Comparison of ENCODE assay signal across 7 cellular contexts in genomic region chr1:150574260-150575071, GRCh38. TPM values are rescaled to one million over a fixed set of nuclear protein-coding genes. Genes with fewer than 3 reads are reported as not detected.
DNase-seq lines count a peak whose midpoint lies in the region; ATAC-seq and TF ChIP-seq lines count a peak whose summit lies in the region.

No MANE protein-coding gene starts in this region.

- POLR2A ChIA-PET in WTC11 (lab: Charles Lee), result interaction anchor here (0.6 to 9.4 kb wide), 2 partner anchors 11 to 31 kb away, joined by 3 to 188 read pairs; no protein-coding TSS in a partner anchor

- DNase-seq in GM23338 (ENCODE audit: low spot score), result peak; percentile 19
- DNase-seq in WTC11 (ENCODE audit: low spot score), result no peak
- DNase-seq in stimulated activated effector memory CD8-positive, alpha-beta T cell treated with anti-CD3 and anti-CD28 coated beads, Interleukin-12 subunit alpha, Interleukin-12 subunit beta, amount 100 ng/mL, for 72 hours (ENCODE audit: low spot score in 2 of 2), result no peak
- no peak for DNase-seq in C1 segment of cervical spinal cord (lab: John Stamatoyannopoulos, UW)
- no peak for DNase-seq in 8988T
- no peak for DNase-seq in retina

- peaks cover 54% of the 10 kb centered on the region for H4K20me1 ChIP-seq in GM23338 (replicated peaks; ENCODE audit: insufficient read depth)

- H2AFZ ChIP-seq in GM23338, result no peak overlapping the region

- peaks cover 85% of the 10 kb centered on the region for H3K79me2 ChIP-seq in GM23338 (replicated peaks; ENCODE audit: insufficient read depth)

- H3K27ac Mint-ChIP-seq in GM23338 (peak overlapping the region; percentile 74; the same call in 1 of the 2 replicates), WTC11 (peak overlapping the region; percentile 97)
- H3K27ac Mint-ChIP-seq in stimulated activated effector memory CD8-positive, alpha-beta T cell treated with anti-CD3 and anti-CD28 coated beads, Interleukin-12 subunit alpha, Interleukin-12 subunit beta, amount 100 ng/mL, for 72 hours, result peak overlapping the region; percentile 98

- H3K27me3 ChIP-seq in GM23338 (ENCODE audit: insufficient read depth) (no peaks in the 10 kb centered on the region), gastroesophageal sphincter (no peaks in the 10 kb centered on the region)

- H3K9me3 ChIP-seq in gastroesophageal sphincter, result no peaks in the 10 kb centered on the region

- H3K4me3 Mint-ChIP-seq in GM23338, result peak overlapping the region; percentile 99
- H3K4me3 Mint-ChIP-seq in WTC11, result peak overlapping the region; percentile 92
- peak overlapping the region; percentile 88 for H3K4me3 Mint-ChIP-seq in stimulated activated effector memory CD8-positive, alpha-beta T cell treated with anti-CD3 and anti-CD28 coated beads, Interleukin-12 subunit alpha, Interleukin-12 subunit beta, amount 100 ng/mL, for 72 hours

- TF ChIP-seq EP300 in gastroesophageal sphincter (IDR thresholded peaks at IDR 0.05), result no peak

- H3K4me3 ChIP-seq in GM23338, result peak overlapping the region; percentile 96
- H3K4me3 ChIP-seq in gastroesophageal sphincter, result peak overlapping the region; percentile 85 to 97

- H3K9me2 ChIP-seq in GM23338 (ENCODE audit: insufficient read depth), result no peaks in the 10 kb centered on the region

- H3K4me1 ChIP-seq in GM23338 (ENCODE audit: insufficient read depth) (peaks cover 41% of the 10 kb centered on the region), gastroesophageal sphincter (peaks cover 23 to 64% (median 44%) of the 10 kb centered on the region in 3 donors)

- 35 to 42% methylated on average over 6 of the region's 6 CpGs for WGBS in gastroesophageal sphincter (ENCODE audit: low coverage in 1 of 2), 2 donors

- peaks cover 8% of the 10 kb centered on the region; the same call in 1 of the 3 replicates for H3K9me3 Mint-ChIP-seq in GM23338
- no peaks in the 10 kb centered on the region for H3K9me3 Mint-ChIP-seq in WTC11
- H3K9me3 Mint-ChIP-seq in stimulated activated effector memory CD8-positive, alpha-beta T cell treated with anti-CD3 and anti-CD28 coated beads, Interleukin-12 subunit alpha, Interleukin-12 subunit beta, amount 100 ng/mL, for 72 hours, result no peaks in the 10 kb centered on the region

- TF ChIP-seq CTCF in GM23338 (conservative IDR thresholded peaks at IDR 0.05; ENCODE audit: low read depth in 2 of 2) (no peak), WTC11 (IDR thresholded peaks at IDR 0.05) (no peak), gastroesophageal sphincter (IDR thresholded peaks at IDR 0.05) (no peak)

- H3K4me1 Mint-ChIP-seq in GM23338 (peaks cover 53% of the 10 kb centered on the region), WTC11 (peaks cover 62% of the 10 kb centered on the region)
- H3K4me1 Mint-ChIP-seq in stimulated activated effector memory CD8-positive, alpha-beta T cell treated with anti-CD3 and anti-CD28 coated beads, Interleukin-12 subunit alpha, Interleukin-12 subunit beta, amount 100 ng/mL, for 72 hours, result peaks cover 46% of the 10 kb centered on the region

- no peak for ATAC-seq in GM23338
- no peak for ATAC-seq in WTC11
- ATAC-seq in gastroesophageal sphincter, result no peak
- ATAC-seq in stimulated activated effector memory CD8-positive, alpha-beta T cell treated with anti-CD3 and anti-CD28 coated beads, Interleukin-12 subunit alpha, Interleukin-12 subunit beta, amount 100 ng/mL, for 72 hours, result no peak

- peaks cover 58% of the 10 kb centered on the region for H3K36me3 ChIP-seq in GM23338 (ENCODE audit: insufficient read depth)
- peaks cover 0 to 70% of the 10 kb centered on the region in 2 donors for H3K36me3 ChIP-seq in gastroesophageal sphincter

- H3K27me3 Mint-ChIP-seq in GM23338 (ENCODE audit: insufficient read depth, low read depth, poor library complexity) (peaks cover 59% of the 10 kb centered on the region), WTC11 (ENCODE audit: low read depth) (no peaks in the 10 kb centered on the region; the same call in 1 of the 2 replicates)

- peaks cover 63% of the 10 kb centered on the region for H3F3A ChIP-seq in GM23338 (replicated peaks; ENCODE audit: low read depth)

- H3K27ac ChIP-seq in GM23338 (ENCODE audit: low read depth), result peak overlapping the region; percentile 100
- peak overlapping the region; percentile 18 to 100 (median 100) for H3K27ac ChIP-seq in gastroesophageal sphincter

- CTCF ChIA-PET in WTC11 (lab: Charles Lee), result interaction anchor here (1.0 to 7.2 kb wide), 3 partner anchors 13 to 42 kb away, joined by 3 to 68 read pairs (median 5); no protein-coding TSS in a partner anchor

- H3K36me3 Mint-ChIP-seq in GM23338 (ENCODE audit: low read depth) (peaks cover 97% of the 10 kb centered on the region), WTC11 (peaks cover 76% of the 10 kb centered on the region)
- peaks cover 100% of the 10 kb centered on the region for H3K36me3 Mint-ChIP-seq in stimulated activated effector memory CD8-positive, alpha-beta T cell treated with anti-CD3 and anti-CD28 coated beads, Interleukin-12 subunit alpha, Interleukin-12 subunit beta, amount 100 ng/mL, for 72 hours

- H3K4me2 ChIP-seq in GM23338, result peak overlapping the region; percentile 92

- no peak for TF ChIP-seq POLR2A in gastroesophageal sphincter (IDR thresholded peaks at IDR 0.05)

TF ChIP-seq in GM23338, 12 proteins besides CTCF, POLR2A, EP300 and RAD21 (continues in another document):
- TF ChIP-seq STAT1 (IDR thresholded peaks at IDR 0.05; ENCODE audit: unreplicated experiment) (no peak), JUNB (IDR thresholded peaks at IDR 0.05; ENCODE audit: unreplicated experiment) (no peak), ETS1 (IDR thresholded peaks at IDR 0.05) (no peak), EZH2 (IDR thresholded peaks at IDR 0.05; ENCODE audit: low read depth, unreplicated experiment) (no peak), EZH2phosphoT487 (IDR thresholded peaks at IDR 0.05; ENCODE audit: unreplicated experiment) (no peak), ZNF331 (CRISPR knock-in tag; IDR thresholded peaks at IDR 0.05; ENCODE audit: low read depth) (no peak)

TF ChIP-seq in WTC11, 78 proteins besides CTCF, POLR2A, EP300 and RAD21:
- TF ChIP-seq EMX1 (CRISPR knock-in tag; IDR thresholded peaks at IDR 0.05) (peak; percentile 44; the same call in 1 of the 2 replicates), ZNF425 (CRISPR knock-in tag; conservative IDR thresholded peaks at IDR 0.05) (0 out of 2 replicates have a peak, but pooled peaks have one; percentile 31), ZNF671 (CRISPR knock-in tag; IDR thresholded peaks at IDR 0.05) (0 out of 2 replicates have a peak, but pooled peaks have one; percentile 54), NFATC4 (CRISPR knock-in tag; IDR thresholded peaks at IDR 0.05) (peak; percentile 70; the same call in 1 of the 2 replicates), ZNF396 (CRISPR knock-in tag; IDR thresholded peaks at IDR 0.05; ENCODE audit: borderline replicate concordance) (no peak), NR3C1 (CRISPR knock-in tag; conservative IDR thresholded peaks at IDR 0.05; ENCODE audit: low read depth) (no peak), PRRX2 (CRISPR knock-in tag; IDR thresholded peaks at IDR 0.05) (0 out of 2 replicates have a peak, but pooled peaks have one; percentile 73), ZNF416 (CRISPR knock-in tag; IDR thresholded peaks at IDR 0.05) (0 out of 2 replicates have a peak, but pooled peaks have one; percentile 44)
TF ChIP-seq in WTC11: peak in this region for 6.

RNA-seq across cellular contexts. Expression of gene MCL1, which starts 4.9 kb away (rescaled TPM):
- 237 and 244 TPM in 2 replicates for total RNA-seq in GM23338 (2014; rRNA removed; shearing (Covaris generic))
- 46.7 and 55.3 TPM in 2 replicates for polyA plus RNA-seq in GM23338 (2016; fragmentation: Nextera tagmentation; extraction: Ambion mirVana)
- total RNA-seq in WTC11 (2021), result 191 to 212 TPM (median 204 TPM) in 3 replicates
- total RNA-seq in gastroesophageal sphincter, result 100 to 1,000 TPM; 212 to 353 (median 317) TPM

RNA-seq across cellular contexts. Expression of gene ADAMTSL4, which starts 25.3 kb away (rescaled TPM):
- 3.6 and 5.3 TPM in 2 replicates for total RNA-seq in GM23338 (2014; rRNA removed; shearing (Covaris generic))
- polyA plus RNA-seq in GM23338 (2016; fragmentation: Nextera tagmentation; extraction: Ambion mirVana), result 4.6 and 5.8 TPM in 2 replicates
- total RNA-seq in WTC11 (2021), result 6.6 to 14.7 TPM (median 14.1 TPM) in 3 replicates
- 10 to 100 TPM; 27.1 to 66.5 (median 36.3) TPM for total RNA-seq in gastroesophageal sphincter

RNA-seq across cellular contexts. Expression of gene ENSA, which starts 54.9 kb away (rescaled TPM):
- total RNA-seq in GM23338 (2014; rRNA removed; shearing (Covaris generic)), result 143 and 200 TPM in 2 replicates
- 114 and 121 TPM in 2 replicates for polyA plus RNA-seq in GM23338 (2016; fragmentation: Nextera tagmentation; extraction: Ambion mirVana)
- 219 to 254 TPM (median 224 TPM) in 3 replicates for total RNA-seq in WTC11 (2021)
- total RNA-seq in gastroesophageal sphincter, result 100 to 1,000 TPM; 154 to 191 (median 167) TPM

RNA-seq across cellular contexts. Expression of gene FALEC, which starts 58.9 kb away (rescaled TPM):
- total RNA-seq in GM23338 (2014; rRNA removed; shearing (Covaris generic)), result not detected in 2 replicates
- polyA plus RNA-seq in GM23338 (2016; fragmentation: Nextera tagmentation; extraction: Ambion mirVana), result 1.7 and 2.6 TPM in 2 replicates
- total RNA-seq in WTC11 (2021), result 0.71 to 1.2 TPM (median 1.0 TPM) in 3 replicates
- total RNA-seq in gastroesophageal sphincter, result not detected
